Comparison of ENCODE assay signal across 4 cellular contexts in the genomic region with DNA sequence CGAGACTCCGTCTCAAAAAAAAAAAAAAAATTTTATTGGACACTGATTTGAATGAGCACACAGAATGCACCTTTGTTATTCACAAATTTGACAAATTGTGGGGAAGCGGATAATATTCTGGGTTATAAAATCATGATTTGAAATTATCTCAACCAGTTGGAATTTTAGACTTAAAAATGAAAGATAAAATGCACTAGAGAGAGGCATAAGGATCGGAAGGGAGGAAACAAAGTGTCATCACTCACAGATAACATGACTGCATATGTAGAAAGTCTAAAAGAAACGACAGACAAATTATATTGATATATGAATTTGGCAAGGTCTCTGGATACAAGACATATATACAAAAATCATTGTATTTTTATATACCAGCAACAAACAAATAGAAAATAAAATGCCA.
"Had no signal": no experiment of that assay in that cellular context is flagged by ENCODE, and none has a peak within 500 bp of the region (broad histone marks: within the 10 kb centered on the region; RNA-seq: fewer than 3 reads in every experiment).

No MANE protein-coding gene starts in this region.

- H3K4me3 Mint-ChIP-seq: GM23338, H9 had no signal

- H3K27ac Mint-ChIP-seq: GM23338, H9 had no signal

- H3K4me3 ChIP-seq: GM23338 had no signal

- ATAC-seq: GM23338 had no signal

- H3K4me2 ChIP-seq: GM23338 had no signal

- H3K4me1 Mint-ChIP-seq: GM23338 had no signal

- DNase-seq: H9, HCEC 1CT, IMR-90 had no signal
